14 cellular contexts compared by ENCODE assay signal in genomic region chr17:78529871-78530670, GRCh38. TPM values are rescaled to one million over a fixed set of nuclear protein-coding genes. Genes with fewer than 3 reads are reported as not detected.
DNase-seq lines count a peak whose midpoint lies in the region; FAIRE-seq and TF ChIP-seq lines count a peak whose summit lies in the region.
"Had no signal": no experiment of that assay in that cellular context is flagged by ENCODE, and none has a peak within 500 bp of the region (broad histone marks: within the 10 kb centered on the region; RNA-seq: fewer than 3 reads in every experiment).

No MANE protein-coding gene starts in this region.

- H4K91ac ChIP-seq in H9 (ENCODE audit: insufficient read length, low read depth, low read length), result no peak overlapping the region

- no peak overlapping the region for H3K56ac ChIP-seq in H9 (ENCODE audit: insufficient read length, low read depth, low read length)

- FAIRE-seq in H54 (lab: Jason Lieb, UNC), result no peak
- FAIRE-seq: islet of Langerhans had no signal

- WGBS in H9 (ENCODE audit: extremely low coverage, insufficient read length, low lambda C conversion rate), result no CpG with 5 or more reads among the region's 29 CpGs

- no peaks in the 10 kb centered on the region for H4K20me1 ChIP-seq in H9 (ENCODE audit: control insufficient read depth, insufficient read depth, insufficient read length)
- H4K20me1 ChIP-seq in osteoblast (ENCODE audit: insufficient read depth, low read length), result no peaks in the 10 kb centered on the region
- H4K20me1 ChIP-seq: BLaER1 treated with 17β-estradiol and CSF1 and Interleukin-3, amounts not matched to agents 10 nM and 100 nM had no signal

- no peaks in the 10 kb centered on the region for H3K23me2 ChIP-seq in H9 (ENCODE audit: insufficient read length, low read depth, low read length, poor library complexity, severe bottlenecking)

- H3K27ac ChIP-seq in H9 (ENCODE audit: insufficient read length, low read depth, low read length) (no peak overlapping the region), osteoblast (ENCODE audit: low read depth, low read length) (no peak overlapping the region)
- H3K27ac ChIP-seq: BLaER1 treated with 17β-estradiol and CSF1 and Interleukin-3, amounts not matched to agents 10 nM and 100 nM had no signal

- H4K8ac ChIP-seq in H9 (replicated peaks; ENCODE audit: insufficient read length, low read depth, low read length), result no peak overlapping the region

- H4K5ac ChIP-seq in H9 (ENCODE audit: insufficient read length, low read depth, low read length), result no peak overlapping the region

- no peaks in the 10 kb centered on the region for H3K4me1 ChIP-seq in H9 (ENCODE audit: insufficient read depth, low read length)
- H3K4me1 ChIP-seq in osteoblast (ENCODE audit: insufficient read depth, low read length), result no peaks in the 10 kb centered on the region

- no peaks in the 10 kb centered on the region for H3K36me3 ChIP-seq in osteoblast (ENCODE audit: insufficient read depth, low read length)
- H3K36me3 ChIP-seq: BLaER1 treated with 17β-estradiol and CSF1 and Interleukin-3, amounts not matched to agents 10 nM and 100 nM had no signal

- H2BK12ac ChIP-seq in H9 (ENCODE audit: insufficient read length, low read depth, low read length), result no peak overlapping the region

- H2BK15ac ChIP-seq in H9 (ENCODE audit: low read depth, low read length), result no peak overlapping the region

- no peak for TF ChIP-seq POLR2A in H54 (IDR thresholded peaks at IDR 0.05; ENCODE audit: low read depth, low read length)

- H2BK20ac ChIP-seq in H9 (ENCODE audit: low read depth, low read length, poor library complexity, severe bottlenecking), result no peak overlapping the region

- no peak overlapping the region for H2BK5ac ChIP-seq in H9 (ENCODE audit: insufficient read length, low read length)

- H3K9me3 ChIP-seq in H9 (ENCODE audit: control insufficient read depth, low read depth, low read length) (no peaks in the 10 kb centered on the region), osteoblast (ENCODE audit: low read depth, low read length) (no peaks in the 10 kb centered on the region)
- H3K9me3 ChIP-seq: BLaER1 treated with 17β-estradiol and CSF1 and Interleukin-3, amounts not matched to agents 10 nM and 100 nM had no signal

- no peak overlapping the region for H3K23ac ChIP-seq in H9 (ENCODE audit: insufficient read length, low read depth, low read length)

- no peak overlapping the region for H3K9ac ChIP-seq in H9 (ENCODE audit: extremely low read depth, insufficient read length, low read length)
- H3K9ac ChIP-seq: BLaER1 treated with 17β-estradiol and CSF1 and Interleukin-3, amounts not matched to agents 10 nM and 100 nM had no signal

- H3K4me2 ChIP-seq in H9 (ENCODE audit: insufficient read depth, insufficient read length, low read length) (no peak overlapping the region), osteoblast (ENCODE audit: insufficient read depth, low read length) (no peak overlapping the region)
- H3K4me2 ChIP-seq: BLaER1 treated with 17β-estradiol and CSF1 and Interleukin-3, amounts not matched to agents 10 nM and 100 nM had no signal

- intact Hi-C loops in activated T-helper 2 cell treated with anti-CD3 and anti-CD28 coated beads, Interferon-gamma antibody, Interleukin-2, Interleukin-4, amounts not matched to agents 10 μg/mL and 5 μg/mL and 100 μg/mL, durations not matched to agents 14 hours and 24 hours and 36 hours (cut with micrococcal nuclease), result no loop called here

- no peak overlapping the region for H3K4me3 ChIP-seq in osteoblast (ENCODE audit: insufficient read depth, low read length)
- H3K4me3 ChIP-seq: BLaER1 treated with 17β-estradiol and CSF1 and Interleukin-3, amounts not matched to agents 10 nM and 100 nM had no signal

- H2AFZ ChIP-seq in H9 (ENCODE audit: low read length) (no peak overlapping the region), osteoblast (ENCODE audit: low read length) (no peak overlapping the region)

- H3K27me3 Mint-ChIP-seq in H9 (ENCODE audit: low read depth), result no peaks in the 10 kb centered on the region
- no peaks in the 10 kb centered on the region for H3K27me3 Mint-ChIP-seq in activated T-helper 2 cell treated with anti-CD3 and anti-CD28 coated beads, Interferon-gamma antibody, Interleukin-2, Interleukin-4, amounts not matched to agents 10 μg/mL and 5 μg/mL and 100 μg/mL, durations not matched to agents 14 hours and 24 hours and 36 hours (ENCODE audit: low read depth)
- H3K27me3 Mint-ChIP-seq: activated CD4-positive, alpha-beta memory T cell treated with anti-CD3 and anti-CD28 coated beads, Interleukin-2, amount 10 ng/mL, durations not matched to agents 7 days and 5 days; activated naive CD8-positive, alpha-beta T cell had no signal

- H3K9me3 Mint-ChIP-seq in H9, result no peaks in the 10 kb centered on the region
- H3K9me3 Mint-ChIP-seq in activated T-helper 2 cell treated with anti-CD3 and anti-CD28 coated beads, Interferon-gamma antibody, Interleukin-2, Interleukin-4, amounts not matched to agents 10 μg/mL and 5 μg/mL and 100 μg/mL, durations not matched to agents 14 hours and 24 hours and 36 hours, result no peaks in the 10 kb centered on the region
- H3K9me3 Mint-ChIP-seq: activated CD4-positive, alpha-beta memory T cell treated with anti-CD3 and anti-CD28 coated beads, Interleukin-2, amount 10 ng/mL, durations not matched to agents 7 days and 5 days; stimulated activated effector memory CD8-positive, alpha-beta T cell treated with anti-CD3 and anti-CD28 coated beads, Interleukin-12 subunit alpha, Interleukin-12 subunit beta, amount 100 ng/mL, for 72 hours; T-helper 1 cell treated with Interleukin-12 subunit alpha and Interleukin-12 subunit beta and Interleukin-4 antibody, amounts not matched to agents 30 μg/mL and 1 μg/mL, for 36 hours had no signal

- H3K4me1 Mint-ChIP-seq in H9, result peaks cover 9 to 27% of the 10 kb centered on the region in 2 experiments
- peaks cover 12% of the 10 kb centered on the region for H3K4me1 Mint-ChIP-seq in activated T-helper 2 cell treated with anti-CD3 and anti-CD28 coated beads, Interferon-gamma antibody, Interleukin-2, Interleukin-4, amounts not matched to agents 10 μg/mL and 5 μg/mL and 100 μg/mL, durations not matched to agents 14 hours and 24 hours and 36 hours (ENCODE audit: low read depth)

- no peak overlapping the region for H3K4ac ChIP-seq in H9 (ENCODE audit: low read depth, low read length)

- H2AK5ac ChIP-seq in H9 (ENCODE audit: insufficient read length, low read length), result no peak overlapping the region

- no peak overlapping the region for H3K4me3 Mint-ChIP-seq in H9
- H3K4me3 Mint-ChIP-seq in activated T-helper 2 cell treated with anti-CD3 and anti-CD28 coated beads, Interferon-gamma antibody, Interleukin-2, Interleukin-4, amounts not matched to agents 10 μg/mL and 5 μg/mL and 100 μg/mL, durations not matched to agents 14 hours and 24 hours and 36 hours (ENCODE audit: low read depth), result no peak overlapping the region
- H3K4me3 Mint-ChIP-seq: activated CD4-positive, alpha-beta memory T cell treated with anti-CD3 and anti-CD28 coated beads, Interleukin-2, amount 10 ng/mL, durations not matched to agents 7 days and 5 days; activated naive CD8-positive, alpha-beta T cell; stimulated activated effector memory CD8-positive, alpha-beta T cell treated with anti-CD3 and anti-CD28 coated beads, Interleukin-12 subunit alpha, Interleukin-12 subunit beta, amount 100 ng/mL, for 72 hours; T-helper 1 cell treated with Interleukin-12 subunit alpha and Interleukin-12 subunit beta and Interleukin-4 antibody, amounts not matched to agents 30 μg/mL and 1 μg/mL, for 36 hours had no signal

- peaks cover 0 to 4% (median 0%) of the 10 kb centered on the region in 3 experiments; a peak in 2 of 7 replicates for H3K36me3 Mint-ChIP-seq in H9 (ENCODE audit: insufficient read depth in 1 of 3, low read depth in 3 of 3)
- H3K36me3 Mint-ChIP-seq in activated T-helper 2 cell treated with anti-CD3 and anti-CD28 coated beads, Interferon-gamma antibody, Interleukin-2, Interleukin-4, amounts not matched to agents 10 μg/mL and 5 μg/mL and 100 μg/mL, durations not matched to agents 14 hours and 24 hours and 36 hours (ENCODE audit: low read depth), result no peaks in the 10 kb centered on the region
- H3K36me3 Mint-ChIP-seq: activated naive CD8-positive, alpha-beta T cell; stimulated activated effector memory CD8-positive, alpha-beta T cell treated with anti-CD3 and anti-CD28 coated beads, Interleukin-12 subunit alpha, Interleukin-12 subunit beta, amount 100 ng/mL, for 72 hours had no signal

- no peaks in the 10 kb centered on the region for H3K79me1 ChIP-seq in H9 (ENCODE audit: insufficient read depth, low read depth, low read length, poor library complexity, severe bottlenecking)

- H3T11ph ChIP-seq in H9 (ENCODE audit: low read length), result no peak overlapping the region

- no peaks in the 10 kb centered on the region for H3K27me3 ChIP-seq in H9 (ENCODE audit: insufficient read depth, low read length)
- H3K27me3 ChIP-seq in osteoblast (ENCODE audit: insufficient read depth, low read length), result peaks cover 4% of the 10 kb centered on the region
- H3K27me3 ChIP-seq: BLaER1 treated with 17β-estradiol and CSF1 and Interleukin-3, amounts not matched to agents 10 nM and 100 nM had no signal

- H3K18ac ChIP-seq in H9 (ENCODE audit: insufficient read length, low read depth, low read length), result no peak overlapping the region

- no peak overlapping the region for H3K27ac Mint-ChIP-seq in H9
- no peak overlapping the region for H3K27ac Mint-ChIP-seq in activated T-helper 2 cell treated with anti-CD3 and anti-CD28 coated beads, Interferon-gamma antibody, Interleukin-2, Interleukin-4, amounts not matched to agents 10 μg/mL and 5 μg/mL and 100 μg/mL, durations not matched to agents 14 hours and 24 hours and 36 hours
- H3K27ac Mint-ChIP-seq: activated CD4-positive, alpha-beta memory T cell treated with anti-CD3 and anti-CD28 coated beads, Interleukin-2, amount 10 ng/mL, durations not matched to agents 7 days and 5 days; activated naive CD8-positive, alpha-beta T cell; stimulated activated effector memory CD8-positive, alpha-beta T cell treated with anti-CD3 and anti-CD28 coated beads, Interleukin-12 subunit alpha, Interleukin-12 subunit beta, amount 100 ng/mL, for 72 hours; T-helper 1 cell treated with Interleukin-12 subunit alpha and Interleukin-12 subunit beta and Interleukin-4 antibody, amounts not matched to agents 30 μg/mL and 1 μg/mL, for 36 hours had no signal

- no peak overlapping the region for H2BK120ac ChIP-seq in H9 (ENCODE audit: low read depth, low read length, poor library complexity, severe bottlenecking)

- DNase-seq in H9, result peak; percentile 31
- DNase-seq in NCI-H2171 (lab: John Stamatoyannopoulos, UW), result peak; percentile 90
- DNase-seq in SW480 (ENCODE audit: low spot score), result peak; percentile 54
- peak; percentile 72 for DNase-seq in osteoblast (ENCODE audit: insufficient read length, low spot score, missing footprints)
- no peak for DNase-seq in OCI-M2 (lab: John Stamatoyannopoulos, UW; ENCODE audit: unreplicated experiment)
- DNase-seq in H54 (ENCODE audit: insufficient read length, low spot score), result no peak
- no peak for DNase-seq in dedifferentiated amniotic fluid mesenchymal stem cell (ENCODE audit: extremely low spot score)
- no peak for DNase-seq in activated T-helper 2 cell treated with anti-CD3 and anti-CD28 coated beads, Interferon-gamma antibody, Interleukin-2, Interleukin-4, amounts not matched to agents 10 μg/mL and 5 μg/mL and 100 μg/mL, durations not matched to agents 14 hours and 24 hours and 36 hours (ENCODE audit: low spot score)
- DNase-seq: activated CD4-positive, alpha-beta memory T cell treated with anti-CD3 and anti-CD28 coated beads, Interleukin-2, amount 10 ng/mL, durations not matched to agents 7 days and 5 days had no signal

- H3K79me2 ChIP-seq in H9 (ENCODE audit: insufficient read depth, low read length) (no peaks in the 10 kb centered on the region), osteoblast (ENCODE audit: insufficient read depth, low read length) (no peaks in the 10 kb centered on the region)

- TF ChIP-seq CTCF in H9 (conservative IDR thresholded peaks at IDR 0.05) (no peak), osteoblast (IDR thresholded peaks at IDR 0.05; ENCODE audit: extremely low read depth, low read depth, low read length) (no peak)

- H3K14ac ChIP-seq in H9 (ENCODE audit: insufficient read depth, low read length), result no peak overlapping the region

RNA-seq across cellular contexts. Expression of gene DNAH17, which starts 47.1 kb away (rescaled TPM):
- total RNA-seq in H9 (2021) (0.13 and 0.33 TPM in 2 replicates), osteoblast (under 0.01 TPM in 2 replicates)
- 0.11 and 0.30 TPM in 2 replicates for total RNA-seq in activated T-helper 2 cell treated with anti-CD3 and anti-CD28 coated beads, Interferon-gamma antibody, Interleukin-2, Interleukin-4, amounts not matched to agents 10 μg/mL and 5 μg/mL and 100 μg/mL, durations not matched to agents 14 hours and 24 hours and 36 hours

Comparison
In these comparisons a context has a peak if more than half of its experiments do, and no peak if none do; other contexts are left out.
1. DNase-seq: peak in H9 (single experiment), NCI-H2171 (single experiment), SW480 (single experiment) and osteoblast (single experiment); none in OCI-M2 (single experiment), H54 (single experiment), dedifferentiated amniotic fluid mesenchymal stem cell (single experiment) and activated T-helper 2 cell treated with anti-CD3 and anti-CD28 coated beads, Interferon-gamma antibody, Interleukin-2, Interleukin-4, amounts not matched to agents 10 μg/mL and 5 μg/mL and 100 μg/mL, durations not matched to agents 14 hours and 24 hours and 36 hours (single experiment).